In genomic region chr18:45628979-45629958, GRCh38 we compare ENCODE assay signal across 1 cellular context.
TF ChIP-seq lines count a peak whose summit lies in the region.

No MANE protein-coding gene starts in this region.

TF ChIP-seq in WTC11, 78 proteins besides CTCF, POLR2A, EP300 and RAD21 (continued from another document):
- TF ChIP-seq PREB (CRISPR knock-in tag; IDR thresholded peaks at IDR 0.05; ENCODE audit: borderline replicate concordance) = no peak
- TF ChIP-seq PRDM15 (CRISPR knock-in tag; IDR thresholded peaks at IDR 0.05) = no peak
- TF ChIP-seq OVOL2 (CRISPR knock-in tag; IDR thresholded peaks at IDR 0.05; ENCODE audit: borderline replicate concordance) = no peak
- no peak for TF ChIP-seq MAX (CRISPR knock-in tag; IDR thresholded peaks at IDR 0.05)
